ENCODE assay signal across 1 cellular context in the genomic region with DNA sequence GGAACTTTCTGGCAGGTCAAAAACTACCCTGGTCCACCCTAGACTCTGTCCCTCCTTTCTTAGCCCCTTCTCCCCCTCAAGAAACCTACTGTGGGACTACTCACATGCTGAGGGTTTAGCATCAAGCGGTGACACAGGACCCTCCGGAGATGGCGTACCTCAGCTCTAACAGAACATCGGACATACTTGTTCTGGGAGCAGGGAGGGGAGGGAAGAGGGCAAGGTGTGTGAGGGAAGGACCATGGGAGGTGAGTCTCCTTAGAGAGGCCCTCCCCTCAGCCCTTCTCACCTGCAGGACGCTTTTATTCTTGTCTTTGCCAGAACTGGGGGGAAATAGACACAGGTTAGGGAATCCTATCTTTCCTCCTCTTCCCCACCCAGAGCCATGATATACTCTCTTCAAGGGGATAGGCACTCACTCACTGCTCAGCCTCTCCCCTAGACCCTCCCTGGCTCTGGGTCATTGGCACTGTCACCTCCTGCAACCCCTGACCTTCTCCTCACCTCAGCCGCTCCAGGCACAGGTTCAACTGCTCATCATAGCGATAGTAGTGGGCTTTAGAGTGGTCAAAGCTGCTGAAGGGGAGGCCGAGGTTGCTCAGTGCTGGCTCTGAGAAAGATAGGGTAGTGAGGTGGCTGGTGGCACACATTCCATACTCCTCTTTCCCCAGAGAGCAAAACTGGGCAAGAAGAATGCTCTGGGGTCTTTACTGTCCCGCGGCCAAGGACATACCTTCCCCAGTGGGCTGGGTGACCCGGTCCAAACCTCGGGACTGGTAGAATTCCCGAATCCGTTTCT.
A peak's percentile ranks its signal among the peaks of the same experiment; 100 is the strongest.
TF ChIP-seq lines count a peak whose summit lies in the region.

No MANE protein-coding gene starts in this region.

TF ChIP-seq in HepG2, 621 proteins besides CTCF, POLR2A, EP300 and RAD21 (continues in another document):
- no peak for TF ChIP-seq HOXD1 (CRISPR knock-in tag; IDR thresholded peaks at IDR 0.05)
- no peak for TF ChIP-seq RORA (CRISPR knock-in tag; IDR thresholded peaks at IDR 0.05)
- 0 out of 2 replicates have a peak, but pooled peaks have one; percentile 46 for TF ChIP-seq ZNF75D (CRISPR knock-in tag; IDR thresholded peaks at IDR 0.05; ENCODE audit: borderline replicate concordance)
- TF ChIP-seq, protein P1, sequence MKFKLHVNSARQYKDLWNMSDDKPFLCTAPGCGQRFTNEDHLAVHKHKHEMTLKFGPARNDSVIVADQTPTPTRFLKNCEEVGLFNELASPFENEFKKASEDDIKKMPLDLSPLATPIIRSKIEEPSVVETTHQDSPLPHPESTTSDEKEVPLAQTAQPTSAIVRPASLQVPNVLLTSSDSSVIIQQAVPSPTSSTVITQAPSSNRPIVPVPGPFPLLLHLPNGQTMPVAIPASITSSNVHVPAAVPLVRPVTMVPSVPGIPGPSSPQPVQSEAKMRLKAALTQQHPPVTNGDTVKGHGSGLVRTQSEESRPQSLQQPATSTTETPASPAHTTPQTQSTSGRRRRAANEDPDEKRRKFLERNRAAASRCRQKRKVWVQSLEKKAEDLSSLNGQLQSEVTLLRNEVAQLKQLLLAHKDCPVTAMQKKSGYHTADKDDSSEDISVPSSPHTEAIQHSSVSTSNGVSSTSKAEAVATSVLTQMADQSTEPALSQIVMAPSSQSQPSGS (CRISPR knock-in tag; IDR thresholded peaks at IDR 0.05), result no peak
- no peak for TF ChIP-seq CBX5 (CRISPR knock-in tag; IDR thresholded peaks at IDR 0.05; ENCODE audit: borderline replicate concordance)
- TF ChIP-seq, protein P2, sequence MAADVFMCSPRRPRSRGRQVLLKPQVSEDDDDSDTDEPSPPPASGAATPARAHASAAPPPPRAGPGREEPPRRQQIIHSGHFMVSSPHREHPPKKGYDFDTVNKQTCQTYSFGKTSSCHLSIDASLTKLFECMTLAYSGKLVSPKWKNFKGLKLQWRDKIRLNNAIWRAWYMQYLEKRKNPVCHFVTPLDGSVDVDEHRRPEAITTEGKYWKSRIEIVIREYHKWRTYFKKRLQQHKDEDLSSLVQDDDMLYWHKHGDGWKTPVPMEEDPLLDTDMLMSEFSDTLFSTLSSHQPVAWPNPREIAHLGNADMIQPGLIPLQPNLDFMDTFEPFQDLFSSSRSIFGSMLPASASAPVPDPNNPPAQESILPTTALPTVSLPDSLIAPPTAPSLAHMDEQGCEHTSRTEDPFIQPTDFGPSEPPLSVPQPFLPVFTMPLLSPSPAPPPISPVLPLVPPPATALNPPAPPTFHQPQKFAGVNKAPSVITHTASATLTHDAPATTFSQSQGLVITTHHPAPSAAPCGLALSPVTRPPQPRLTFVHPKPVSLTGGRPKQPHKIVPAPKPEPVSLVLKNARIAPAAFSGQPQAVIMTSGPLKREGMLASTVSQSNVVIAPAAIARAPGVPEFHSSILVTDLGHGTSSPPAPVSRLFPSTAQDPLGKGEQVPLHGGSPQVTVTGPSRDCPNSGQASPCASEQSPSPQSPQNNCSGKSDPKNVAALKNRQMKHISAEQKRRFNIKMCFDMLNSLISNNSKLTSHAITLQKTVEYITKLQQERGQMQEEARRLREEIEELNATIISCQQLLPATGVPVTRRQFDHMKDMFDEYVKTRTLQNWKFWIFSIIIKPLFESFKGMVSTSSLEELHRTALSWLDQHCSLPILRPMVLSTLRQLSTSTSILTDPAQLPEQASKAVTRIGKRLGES (CRISPR knock-in tag; IDR thresholded peaks at IDR 0.05; ENCODE audit: borderline replicate concordance), result no peak
- TF ChIP-seq TMF1 (CRISPR knock-in tag; IDR thresholded peaks at IDR 0.05; ENCODE audit: low read depth), result no peak
- TF ChIP-seq FIP1L1 (IDR thresholded peaks at IDR 0.05; ENCODE audit: borderline replicate concordance, insufficient read depth, low read depth, low read length), result no peak
- no peak for TF ChIP-seq SMAD3 (CRISPR knock-in tag; IDR thresholded peaks at IDR 0.05)
- TF ChIP-seq ZFP90 (CRISPR knock-in tag; IDR thresholded peaks at IDR 0.05; ENCODE audit: borderline replicate concordance), result no peak
- TF ChIP-seq RBFOX2 (IDR thresholded peaks at IDR 0.05; ENCODE audit: low read depth, low read length), result peak; percentile 57; the same call in 1 of the 2 replicates
- no peak for TF ChIP-seq HMGA1 (CRISPR knock-in tag; conservative IDR thresholded peaks at IDR 0.05)
- TF ChIP-seq ZNF644 (CRISPR knock-in tag; IDR thresholded peaks at IDR 0.05; ENCODE audit: low read depth), result no peak
- TF ChIP-seq, protein P3, sequence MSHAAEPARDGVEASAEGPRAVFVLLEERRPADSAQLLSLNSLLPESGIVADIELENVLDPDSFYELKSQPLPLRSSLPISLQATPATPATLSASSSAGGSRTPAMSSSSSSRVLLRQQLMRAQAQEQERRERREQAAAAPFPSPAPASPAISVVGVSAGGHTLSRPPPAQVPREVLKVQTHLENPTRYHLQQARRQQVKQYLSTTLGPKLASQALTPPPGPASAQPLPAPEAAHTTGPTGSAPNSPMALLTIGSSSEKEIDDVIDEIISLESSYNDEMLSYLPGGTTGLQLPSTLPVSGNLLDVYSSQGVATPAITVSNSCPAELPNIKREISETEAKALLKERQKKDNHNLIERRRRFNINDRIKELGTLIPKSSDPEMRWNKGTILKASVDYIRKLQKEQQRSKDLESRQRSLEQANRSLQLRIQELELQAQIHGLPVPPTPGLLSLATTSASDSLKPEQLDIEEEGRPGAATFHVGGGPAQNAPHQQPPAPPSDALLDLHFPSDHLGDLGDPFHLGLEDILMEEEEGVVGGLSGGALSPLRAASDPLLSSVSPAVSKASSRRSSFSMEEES (CRISPR knock-in tag; IDR thresholded peaks at IDR 0.05), result no peak
- no peak for TF ChIP-seq JARID2 (CRISPR knock-in tag; IDR thresholded peaks at IDR 0.05; ENCODE audit: insufficient replicate concordance)
- TF ChIP-seq, protein P4, sequence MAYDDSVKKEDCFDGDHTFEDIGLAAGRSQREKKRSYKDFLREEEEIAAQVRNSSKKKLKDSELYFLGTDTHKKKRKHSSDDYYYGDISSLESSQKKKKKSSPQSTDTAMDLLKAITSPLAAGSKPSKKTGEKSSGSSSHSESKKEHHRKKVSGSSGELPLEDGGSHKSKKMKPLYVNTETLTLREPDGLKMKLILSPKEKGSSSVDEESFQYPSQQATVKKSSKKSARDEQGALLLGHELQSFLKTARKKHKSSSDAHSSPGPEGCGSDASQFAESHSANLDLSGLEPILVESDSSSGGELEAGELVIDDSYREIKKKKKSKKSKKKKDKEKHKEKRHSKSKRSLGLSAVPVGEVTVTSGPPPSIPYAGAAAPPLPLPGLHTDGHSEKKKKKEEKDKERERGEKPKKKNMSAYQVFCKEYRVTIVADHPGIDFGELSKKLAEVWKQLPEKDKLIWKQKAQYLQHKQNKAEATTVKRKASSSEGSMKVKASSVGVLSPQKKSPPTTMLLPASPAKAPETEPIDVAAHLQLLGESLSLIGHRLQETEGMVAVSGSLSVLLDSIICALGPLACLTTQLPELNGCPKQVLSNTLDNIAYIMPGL (CRISPR knock-in tag; IDR thresholded peaks at IDR 0.05; ENCODE audit: borderline replicate concordance in 1 of 2, low read depth in 1 of 2), result no peak
- TF ChIP-seq, protein P5, sequence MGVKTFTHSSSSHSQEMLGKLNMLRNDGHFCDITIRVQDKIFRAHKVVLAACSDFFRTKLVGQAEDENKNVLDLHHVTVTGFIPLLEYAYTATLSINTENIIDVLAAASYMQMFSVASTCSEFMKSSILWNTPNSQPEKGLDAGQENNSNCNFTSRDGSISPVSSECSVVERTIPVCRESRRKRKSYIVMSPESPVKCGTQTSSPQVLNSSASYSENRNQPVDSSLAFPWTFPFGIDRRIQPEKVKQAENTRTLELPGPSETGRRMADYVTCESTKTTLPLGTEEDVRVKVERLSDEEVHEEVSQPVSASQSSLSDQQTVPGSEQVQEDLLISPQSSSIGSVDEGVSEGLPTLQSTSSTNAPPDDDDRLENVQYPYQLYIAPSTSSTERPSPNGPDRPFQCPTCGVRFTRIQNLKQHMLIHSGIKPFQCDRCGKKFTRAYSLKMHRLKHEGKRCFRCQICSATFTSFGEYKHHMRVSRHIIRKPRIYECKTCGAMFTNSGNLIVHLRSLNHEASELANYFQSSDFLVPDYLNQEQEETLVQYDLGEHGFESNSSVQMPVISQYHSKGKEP (CRISPR knock-in tag; IDR thresholded peaks at IDR 0.05), result no peak
- 0 out of 2 replicates have a peak, but pooled peaks have one; percentile 17 for TF ChIP-seq SP4 (CRISPR knock-in tag; IDR thresholded peaks at IDR 0.05)
- no peak for TF ChIP-seq KLF13 (CRISPR knock-in tag; IDR thresholded peaks at IDR 0.05)
- no peak for TF ChIP-seq KLF15 (CRISPR knock-in tag; IDR thresholded peaks at IDR 0.05; ENCODE audit: borderline replicate concordance)
- TF ChIP-seq MLLT10 (CRISPR knock-in tag; IDR thresholded peaks at IDR 0.05), result no peak
- peak; percentile 45; the same call in 1 of the 2 replicates for TF ChIP-seq POLR2AphosphoS2 (IDR thresholded peaks at IDR 0.05; ENCODE audit: low read depth, low read length)
- TF ChIP-seq, protein P6, sequence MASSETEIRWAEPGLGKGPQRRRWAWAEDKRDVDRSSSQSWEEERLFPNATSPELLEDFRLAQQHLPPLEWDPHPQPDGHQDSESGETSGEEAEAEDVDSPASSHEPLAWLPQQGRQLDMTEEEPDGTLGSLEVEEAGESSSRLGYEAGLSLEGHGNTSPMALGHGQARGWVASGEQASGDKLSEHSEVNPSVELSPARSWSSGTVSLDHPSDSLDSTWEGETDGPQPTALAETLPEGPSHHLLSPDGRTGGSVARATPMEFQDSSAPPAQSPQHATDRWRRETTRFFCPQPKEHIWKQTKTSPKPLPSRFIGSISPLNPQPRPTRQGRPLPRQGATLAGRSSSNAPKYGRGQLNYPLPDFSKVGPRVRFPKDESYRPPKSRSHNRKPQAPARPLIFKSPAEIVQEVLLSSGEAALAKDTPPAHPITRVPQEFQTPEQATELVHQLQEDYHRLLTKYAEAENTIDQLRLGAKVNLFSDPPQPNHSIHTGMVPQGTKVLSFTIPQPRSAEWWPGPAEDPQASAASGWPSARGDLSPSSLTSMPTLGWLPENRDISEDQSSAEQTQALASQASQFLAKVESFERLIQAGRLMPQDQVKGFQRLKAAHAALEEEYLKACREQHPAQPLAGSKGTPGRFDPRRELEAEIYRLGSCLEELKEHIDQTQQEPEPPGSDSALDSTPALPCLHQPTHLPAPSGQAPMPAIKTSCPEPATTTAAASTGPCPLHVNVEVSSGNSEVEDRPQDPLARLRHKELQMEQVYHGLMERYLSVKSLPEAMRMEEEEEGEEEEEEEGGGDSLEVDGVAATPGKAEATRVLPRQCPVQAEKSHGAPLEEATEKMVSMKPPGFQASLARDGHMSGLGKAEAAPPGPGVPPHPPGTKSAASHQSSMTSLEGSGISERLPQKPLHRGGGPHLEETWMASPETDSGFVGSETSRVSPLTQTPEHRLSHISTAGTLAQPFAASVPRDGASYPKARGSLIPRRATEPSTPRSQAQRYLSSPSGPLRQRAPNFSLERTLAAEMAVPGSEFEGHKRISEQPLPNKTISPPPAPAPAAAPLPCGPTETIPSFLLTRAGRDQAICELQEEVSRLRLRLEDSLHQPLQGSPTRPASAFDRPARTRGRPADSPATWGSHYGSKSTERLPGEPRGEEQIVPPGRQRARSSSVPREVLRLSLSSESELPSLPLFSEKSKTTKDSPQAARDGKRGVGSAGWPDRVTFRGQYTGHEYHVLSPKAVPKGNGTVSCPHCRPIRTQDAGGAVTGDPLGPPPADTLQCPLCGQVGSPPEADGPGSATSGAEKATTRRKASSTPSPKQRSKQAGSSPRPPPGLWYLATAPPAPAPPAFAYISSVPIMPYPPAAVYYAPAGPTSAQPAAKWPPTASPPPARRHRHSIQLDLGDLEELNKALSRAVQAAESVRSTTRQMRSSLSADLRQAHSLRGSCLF (CRISPR knock-in tag; IDR thresholded peaks at IDR 0.05; ENCODE audit: borderline replicate concordance), result no peak
- TF ChIP-seq, protein P7, sequence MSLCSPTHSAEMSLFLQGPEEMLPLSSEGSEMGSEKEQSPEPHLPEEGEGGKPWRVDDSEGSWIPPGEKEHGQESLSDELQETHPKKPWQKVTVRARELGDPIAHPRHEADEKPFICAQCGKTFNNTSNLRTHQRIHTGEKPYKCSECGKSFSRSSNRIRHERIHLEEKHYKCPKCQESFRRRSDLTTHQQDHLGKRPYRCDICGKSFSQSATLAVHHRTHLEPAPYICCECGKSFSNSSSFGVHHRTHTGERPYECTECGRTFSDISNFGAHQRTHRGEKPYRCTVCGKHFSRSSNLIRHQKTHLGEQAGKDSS (CRISPR knock-in tag; IDR thresholded peaks at IDR 0.05; ENCODE audit: borderline replicate concordance, low read depth), result no peak
- no peak for TF ChIP-seq ZFP36L1 (CRISPR knock-in tag; IDR thresholded peaks at IDR 0.05)
- TF ChIP-seq KDM1A (CRISPR knock-in tag; IDR thresholded peaks at IDR 0.05), result no peak
- TF ChIP-seq, protein P8, sequence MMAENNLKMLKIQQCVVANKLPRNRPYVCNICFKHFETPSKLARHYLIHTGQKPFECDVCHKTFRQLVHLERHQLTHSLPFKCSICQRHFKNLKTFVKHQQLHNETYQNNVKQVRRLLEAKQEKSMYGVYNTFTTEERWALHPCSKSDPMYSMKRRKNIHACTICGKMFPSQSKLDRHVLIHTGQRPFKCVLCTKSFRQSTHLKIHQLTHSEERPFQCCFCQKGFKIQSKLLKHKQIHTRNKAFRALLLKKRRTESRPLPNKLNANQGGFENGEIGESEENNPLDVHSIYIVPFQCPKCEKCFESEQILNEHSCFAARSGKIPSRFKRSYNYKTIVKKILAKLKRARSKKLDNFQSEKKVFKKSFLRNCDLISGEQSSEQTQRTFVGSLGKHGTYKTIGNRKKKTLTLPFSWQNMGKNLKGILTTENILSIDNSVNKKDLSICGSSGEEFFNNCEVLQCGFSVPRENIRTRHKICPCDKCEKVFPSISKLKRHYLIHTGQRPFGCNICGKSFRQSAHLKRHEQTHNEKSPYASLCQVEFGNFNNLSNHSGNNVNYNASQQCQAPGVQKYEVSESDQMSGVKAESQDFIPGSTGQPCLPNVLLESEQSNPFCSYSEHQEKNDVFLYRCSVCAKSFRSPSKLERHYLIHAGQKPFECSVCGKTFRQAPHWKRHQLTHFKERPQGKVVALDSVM (CRISPR knock-in tag; IDR thresholded peaks at IDR 0.05), result no peak
- peak; percentile 28; the same call in 1 of the 2 replicates for TF ChIP-seq PAF1 (CRISPR knock-in tag; IDR thresholded peaks at IDR 0.05)
- peak; percentile 94 for TF ChIP-seq RBM22 (optimal IDR thresholded peaks at IDR 0.05; ENCODE audit: low read length)
- TF ChIP-seq, protein P9, sequence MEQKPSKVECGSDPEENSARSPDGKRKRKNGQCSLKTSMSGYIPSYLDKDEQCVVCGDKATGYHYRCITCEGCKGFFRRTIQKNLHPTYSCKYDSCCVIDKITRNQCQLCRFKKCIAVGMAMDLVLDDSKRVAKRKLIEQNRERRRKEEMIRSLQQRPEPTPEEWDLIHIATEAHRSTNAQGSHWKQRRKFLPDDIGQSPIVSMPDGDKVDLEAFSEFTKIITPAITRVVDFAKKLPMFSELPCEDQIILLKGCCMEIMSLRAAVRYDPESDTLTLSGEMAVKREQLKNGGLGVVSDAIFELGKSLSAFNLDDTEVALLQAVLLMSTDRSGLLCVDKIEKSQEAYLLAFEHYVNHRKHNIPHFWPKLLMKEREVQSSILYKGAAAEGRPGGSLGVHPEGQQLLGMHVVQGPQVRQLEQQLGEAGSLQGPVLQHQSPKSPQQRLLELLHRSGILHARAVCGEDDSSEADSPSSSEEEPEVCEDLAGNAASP (CRISPR knock-in tag; IDR thresholded peaks at IDR 0.05; ENCODE audit: borderline replicate concordance), result 0 out of 2 replicates have a peak, but pooled peaks have one; percentile 29
